In the genomic region with DNA sequence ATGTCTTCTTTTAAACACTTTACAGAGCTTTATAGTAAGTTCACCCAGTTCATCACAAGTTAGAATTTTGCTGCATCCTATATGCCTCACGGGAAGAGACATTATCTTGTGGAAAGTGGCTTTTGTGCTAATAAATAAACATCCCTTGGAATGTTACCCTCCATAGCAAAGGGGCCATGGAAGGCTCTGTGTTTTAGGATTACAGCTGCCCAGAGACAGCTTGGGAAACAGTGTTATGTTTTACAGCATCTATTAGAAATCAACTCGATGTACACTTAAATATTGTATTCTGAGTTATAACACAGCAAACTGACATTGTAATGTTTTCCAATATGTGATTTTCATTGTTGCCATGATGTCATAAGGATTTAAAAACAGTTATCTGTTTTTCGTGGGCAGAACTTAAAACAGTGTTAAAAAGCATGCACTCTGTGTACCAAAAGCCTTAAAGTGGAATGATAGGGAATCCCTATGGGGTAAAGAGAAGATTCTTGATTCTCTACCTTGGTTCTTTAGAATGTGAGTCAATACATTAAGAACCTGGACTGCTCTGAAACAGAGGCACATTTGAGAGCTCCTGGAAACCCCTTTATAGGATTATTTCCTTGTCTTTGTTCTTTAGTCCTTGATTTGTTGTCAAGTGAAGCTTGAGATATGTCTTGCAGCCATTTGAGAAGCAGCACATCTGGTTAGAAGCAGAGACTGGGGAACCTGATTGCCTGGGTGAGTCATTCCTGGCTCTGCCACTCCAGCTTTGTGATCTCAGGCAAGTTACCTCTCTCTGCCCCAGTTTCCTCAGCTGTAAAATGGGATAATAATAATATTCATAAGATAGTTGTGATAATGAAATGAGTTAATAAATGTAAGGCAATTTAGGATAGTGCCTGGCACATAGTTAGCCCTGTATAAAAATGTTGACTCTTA, we compare ENCODE assay signal across 1 cellular context.
TF ChIP-seq lines count a peak whose summit lies in the region.

No MANE protein-coding gene starts in this region.

TF ChIP-seq in HEK293, 187 proteins besides CTCF, POLR2A, EP300 and RAD21 (continued from another document):
- TF ChIP-seq, protein P1, sequence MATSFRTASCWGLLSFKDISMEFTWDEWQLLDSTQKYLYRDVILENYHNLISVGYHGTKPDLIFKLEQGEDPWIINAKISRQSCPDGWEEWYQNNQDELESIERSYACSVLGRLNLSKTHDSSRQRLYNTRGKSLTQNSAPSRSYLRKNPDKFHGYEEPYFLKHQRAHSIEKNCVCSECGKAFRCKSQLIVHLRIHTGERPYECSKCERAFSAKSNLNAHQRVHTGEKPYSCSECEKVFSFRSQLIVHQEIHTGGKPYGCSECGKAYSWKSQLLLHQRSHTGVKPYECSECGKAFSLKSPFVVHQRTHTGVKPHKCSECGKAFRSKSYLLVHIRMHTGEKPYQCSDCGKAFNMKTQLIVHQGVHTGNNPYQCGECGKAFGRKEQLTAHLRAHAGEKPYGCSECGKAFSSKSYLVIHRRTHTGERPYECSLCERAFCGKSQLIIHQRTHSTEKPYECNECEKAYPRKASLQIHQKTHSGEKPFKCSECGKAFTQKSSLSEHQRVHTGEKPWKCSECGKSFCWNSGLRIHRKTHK (tag by site-specific recombination; IDR thresholded peaks at IDR 0.05), result no peak
- no peak for TF ChIP-seq ZNF121 (tag by site-specific recombination; IDR thresholded peaks at IDR 0.05)
- no peak for TF ChIP-seq ZNF792 (tag by site-specific recombination; IDR thresholded peaks at IDR 0.05)
- TF ChIP-seq ZNF629 (tag by site-specific recombination; IDR thresholded peaks at IDR 0.05), result 0 out of 2 replicates have a peak, but pooled peaks have one; percentile 17
